19 cellular contexts compared by ENCODE assay signal in genomic region chr9:37520641-37521040, GRCh38. TPM values are rescaled to one million over a fixed set of nuclear protein-coding genes. Genes with fewer than 3 reads are reported as not detected.
DNase-seq lines count a peak whose midpoint lies in the region; ATAC-seq and TF ChIP-seq lines count a peak whose summit lies in the region.
"Had no signal": no experiment of that assay in that cellular context is flagged by ENCODE, and none has a peak within 500 bp of the region (broad histone marks: within the 10 kb centered on the region; RNA-seq: fewer than 3 reads in every experiment).

No MANE protein-coding gene starts in this region.

- H3K27me3 ChIP-seq in H9 (ENCODE audit: insufficient read depth, low read length) (no peaks in the 10 kb centered on the region), adipocyte (replicated peaks; ENCODE audit: control insufficient read depth, insufficient read depth, low read length) (no peaks in the 10 kb centered on the region), mesenchymal stem cell (ENCODE audit: control insufficient read depth in 1 of 2, insufficient read depth in 1 of 2, low read length in 2 of 2) (no peaks in the 10 kb centered on the region)

- H3K23ac ChIP-seq in H9 (ENCODE audit: insufficient read length, low read depth, low read length): no peak overlapping the region
- H3K23ac ChIP-seq in mesenchymal stem cell (ENCODE audit: low read length in 2 of 2): no peak overlapping the region

- H2BK12ac ChIP-seq in H9 (ENCODE audit: insufficient read length, low read depth, low read length) (no peak overlapping the region), mesenchymal stem cell (ENCODE audit: low read length in 2 of 2) (no peak overlapping the region)

- H3K79me1 ChIP-seq in H9 (ENCODE audit: insufficient read depth, low read depth, low read length, poor library complexity, severe bottlenecking): no peaks in the 10 kb centered on the region
- no peaks in the 10 kb centered on the region for H3K79me1 ChIP-seq in mesenchymal stem cell (replicated peaks; ENCODE audit: low read length, poor library complexity, severe bottlenecking)

- no peaks in the 10 kb centered on the region for H3K23me2 ChIP-seq in H9 (ENCODE audit: insufficient read length, low read depth, low read length, poor library complexity, severe bottlenecking)

- H3K27ac ChIP-seq in H9 (ENCODE audit: insufficient read length, low read depth, low read length) (no peak overlapping the region), mesenchymal stem cell (ENCODE audit: low read length, poor library complexity, severe bottlenecking) (no peak overlapping the region)
- H3K27ac ChIP-seq: HL-60, PC-9 had no signal

- H4K91ac ChIP-seq in H9 (ENCODE audit: insufficient read length, low read depth, low read length) (no peak overlapping the region), mesenchymal stem cell (ENCODE audit: low read length) (no peak overlapping the region)

- H3K9ac ChIP-seq in H9 (ENCODE audit: extremely low read depth, insufficient read length, low read length) (no peak overlapping the region), adipocyte (ENCODE audit: low read length) (no peak overlapping the region), mesenchymal stem cell (ENCODE audit: low read length) (no peak overlapping the region)

- H3K9me3 ChIP-seq in H9 (ENCODE audit: control insufficient read depth, low read depth, low read length) (no peaks in the 10 kb centered on the region), adipocyte (ENCODE audit: control insufficient read depth, low read length) (no peaks in the 10 kb centered on the region), mesenchymal stem cell (ENCODE audit: control insufficient read depth, low read length) (no peaks in the 10 kb centered on the region)
- H3K9me3 ChIP-seq: HAP-1 had no signal

- H4K8ac ChIP-seq in H9 (replicated peaks; ENCODE audit: insufficient read length, low read depth, low read length): no peak overlapping the region
- H4K8ac ChIP-seq in mesenchymal stem cell (ENCODE audit: low read length): no peak overlapping the region

- no peak overlapping the region for H2BK120ac ChIP-seq in H9 (ENCODE audit: low read depth, low read length, poor library complexity, severe bottlenecking)
- no peak overlapping the region for H2BK120ac ChIP-seq in mesenchymal stem cell (ENCODE audit: low read depth, low read length)

- no peaks in the 10 kb centered on the region for H3K79me2 ChIP-seq in H9 (ENCODE audit: insufficient read depth, low read length)

- H3K4me2 ChIP-seq in H9 (ENCODE audit: insufficient read depth, insufficient read length, low read length): no peak overlapping the region
- peak overlapping the region; percentile 12 for H3K4me2 ChIP-seq in mesenchymal stem cell (ENCODE audit: low read length, poor library complexity, severe bottlenecking)
- H3K4me2 ChIP-seq: PC-9 had no signal

- no peak overlapping the region for H2BK20ac ChIP-seq in H9 (ENCODE audit: low read depth, low read length, poor library complexity, severe bottlenecking)

- no peaks in the 10 kb centered on the region for H3K4me1 ChIP-seq in H9 (ENCODE audit: insufficient read depth, low read length)
- no peaks in the 10 kb centered on the region for H3K4me1 ChIP-seq in adipocyte (ENCODE audit: control insufficient read depth, insufficient read depth, low read length)
- H3K4me1 ChIP-seq in mesenchymal stem cell (ENCODE audit: control insufficient read depth, insufficient read depth, low read depth, low read length): no peaks in the 10 kb centered on the region
- H3K4me1 ChIP-seq: HAP-1 had no signal

- WGBS in H9 (ENCODE audit: extremely low coverage, insufficient read length, low lambda C conversion rate): no CpG with 5 or more reads among the region's 3 CpGs
- WGBS in mesenchymal stem cell: 95% methylated on average over 3 of the region's 3 CpGs

- ATAC-seq in natural killer cell treated with Interleukin-12 subunit alpha and Interleukin-12 subunit beta and Interleukin-15 and Interleukin-18, amount 100 ng/mL, for 72 hours: no peak

- no peak overlapping the region for H3T11ph ChIP-seq in H9 (ENCODE audit: low read length)

- peaks cover 60% of the 10 kb centered on the region for H3K36me3 ChIP-seq in adipocyte (ENCODE audit: control insufficient read depth, insufficient read depth, low read length, severe bottlenecking)
- peaks cover 59 to 86% of the 10 kb centered on the region in 2 experiments for H3K36me3 ChIP-seq in mesenchymal stem cell (ENCODE audit: control insufficient read depth in 1 of 2, insufficient read depth in 2 of 2, low read depth in 1 of 2, low read length in 2 of 2)

- no peak overlapping the region for H2BK5ac ChIP-seq in H9 (ENCODE audit: insufficient read length, low read length)
- no peak overlapping the region for H2BK5ac ChIP-seq in mesenchymal stem cell (ENCODE audit: low read depth, low read length, poor library complexity, severe bottlenecking)

- peak; percentile 32; the same call in 1 of the 3 replicates for TF ChIP-seq CTCF in H9 (conservative IDR thresholded peaks at IDR 0.05)
- TF ChIP-seq CTCF in type B pancreatic cell (conservative IDR thresholded peaks at IDR 0.05): peak; percentile 57

- DNase-seq in H9 (no peak), adipocyte (ENCODE audit: low read depth) (peak; percentile 7), mesenchymal stem cell (no peak), type B pancreatic cell (ENCODE audit: extremely low spot score, unreplicated experiment) (no peak), GM19238 (ENCODE audit: insufficient read length, low spot score) (no peak)
- no peak for DNase-seq in activated CD4-positive, alpha-beta T cell treated with anti-CD3 and anti-CD28 coated beads for 1 hour
- DNase-seq in natural killer cell treated with Interleukin-12 subunit alpha and Interleukin-12 subunit beta and Interleukin-15 and Interleukin-18, amount 100 ng/mL, for 72 hours (ENCODE audit: low spot score): no peak
- DNase-seq: AML-193, COR-L47, DMS 273 treated with DMSO at 0.1 percent for 48 hours, DND-41, NCI-H1417 treated with DMSO at 0.1 percent for 48 hours, NCI-H187 treated with DMSO at 0.1 percent for 48 hours, NCI-H226, NCI-H524, PC-9 had no signal

- H3K18ac ChIP-seq in H9 (ENCODE audit: insufficient read length, low read depth, low read length): no peak overlapping the region
- no peak overlapping the region for H3K18ac ChIP-seq in mesenchymal stem cell (ENCODE audit: low read depth in 1 of 2, low read length in 2 of 2)

- no peaks in the 10 kb centered on the region for H3K27me3 Mint-ChIP-seq in H9 (ENCODE audit: low read depth)
- no peaks in the 10 kb centered on the region for H3K27me3 Mint-ChIP-seq in type B pancreatic cell
- peaks cover 0 to 2% of the 10 kb centered on the region in 2 donors for H3K27me3 Mint-ChIP-seq in natural killer cell treated with Interleukin-12 subunit alpha and Interleukin-12 subunit beta and Interleukin-15 and Interleukin-18, amount 100 ng/mL, for 72 hours

- H3K4me3 Mint-ChIP-seq in H9 (no peak overlapping the region), type B pancreatic cell (no peak overlapping the region)
- H3K4me3 Mint-ChIP-seq in natural killer cell treated with Interleukin-12 subunit alpha and Interleukin-12 subunit beta and Interleukin-15 and Interleukin-18, amount 100 ng/mL, for 72 hours: no peak overlapping the region
- H3K4me3 Mint-ChIP-seq: CD14-positive monocyte had no signal

- H3K27ac Mint-ChIP-seq in H9 (peak overlapping the region in 1 of 3 experiments; percentile 9; a peak in 1 of 7 replicates), type B pancreatic cell (no peak overlapping the region)
- no peak overlapping the region for H3K27ac Mint-ChIP-seq in natural killer cell treated with Interleukin-12 subunit alpha and Interleukin-12 subunit beta and Interleukin-15 and Interleukin-18, amount 100 ng/mL, for 72 hours

- H4K5ac ChIP-seq in H9 (ENCODE audit: insufficient read length, low read depth, low read length): no peak overlapping the region

- H2AFZ ChIP-seq in H9 (ENCODE audit: low read length): no peak overlapping the region
- no peak overlapping the region for H2AFZ ChIP-seq in mesenchymal stem cell (ENCODE audit: low read depth, low read length)
- H2AFZ ChIP-seq: PC-9 had no signal

- H3K4me3 ChIP-seq in adipocyte (ENCODE audit: low read length): no peak overlapping the region
- H3K4me3 ChIP-seq in mesenchymal stem cell (ENCODE audit: insufficient read depth in 1 of 2, low read depth in 1 of 2, low read length in 2 of 2): no peak overlapping the region
- H3K4me3 ChIP-seq: HAP-1, PC-9 had no signal

- H3K56ac ChIP-seq in H9 (ENCODE audit: insufficient read length, low read depth, low read length): no peak overlapping the region

- H3K4ac ChIP-seq in H9 (ENCODE audit: low read depth, low read length) (no peak overlapping the region), mesenchymal stem cell (ENCODE audit: low read depth in 1 of 2, low read length in 2 of 2) (no peak overlapping the region)

- peaks cover 10 to 56% (median 52%) of the 10 kb centered on the region in 3 experiments for H3K36me3 Mint-ChIP-seq in H9 (ENCODE audit: insufficient read depth in 1 of 3, low read depth in 3 of 3)
- peaks cover 20% of the 10 kb centered on the region for H3K36me3 Mint-ChIP-seq in type B pancreatic cell
- peaks cover 5% of the 10 kb centered on the region for H3K36me3 Mint-ChIP-seq in natural killer cell treated with Interleukin-12 subunit alpha and Interleukin-12 subunit beta and Interleukin-15 and Interleukin-18, amount 100 ng/mL, for 72 hours

- H3K4me1 Mint-ChIP-seq in H9 (0 out of 4 replicates have a peak, but pooled peaks cover 0 to 2% of the 10 kb centered on the region in 2 experiments), type B pancreatic cell (ENCODE audit: unreplicated experiment) (no peaks in the 10 kb centered on the region)
- H3K4me1 Mint-ChIP-seq in natural killer cell treated with Interleukin-12 subunit alpha and Interleukin-12 subunit beta and Interleukin-15 and Interleukin-18, amount 100 ng/mL, for 72 hours (ENCODE audit: low read depth in 2 of 2): no peaks in the 10 kb centered on the region
- H3K4me1 Mint-ChIP-seq: CD14-positive monocyte had no signal

- H2BK15ac ChIP-seq in H9 (ENCODE audit: low read depth, low read length): no peak overlapping the region
- H2BK15ac ChIP-seq in mesenchymal stem cell (ENCODE audit: low read depth, poor library complexity, severe bottlenecking): no peak overlapping the region

- H3K14ac ChIP-seq in H9 (ENCODE audit: insufficient read depth, low read length) (no peak overlapping the region), mesenchymal stem cell (ENCODE audit: low read length in 2 of 2) (no peak overlapping the region)

- H3K9me3 Mint-ChIP-seq in H9 (no peaks in the 10 kb centered on the region), type B pancreatic cell (no peaks in the 10 kb centered on the region)
- no peaks in the 10 kb centered on the region for H3K9me3 Mint-ChIP-seq in natural killer cell treated with Interleukin-12 subunit alpha and Interleukin-12 subunit beta and Interleukin-15 and Interleukin-18, amount 100 ng/mL, for 72 hours

- H2AK5ac ChIP-seq in H9 (ENCODE audit: insufficient read length, low read length) (no peak overlapping the region), mesenchymal stem cell (ENCODE audit: low read length, severe bottlenecking) (no peak overlapping the region)

- no peaks in the 10 kb centered on the region for H4K20me1 ChIP-seq in H9 (ENCODE audit: control insufficient read depth, insufficient read depth, insufficient read length)

RNA-seq across cellular contexts. Expression of gene POLR1E, which starts 34.9 kb away (rescaled TPM):
- total RNA-seq in H9 (2021): 45.6 and 45.8 TPM in 2 replicates
- polyA plus RNA-seq in mesenchymal stem cell (2013, experiment 1 of 2): 11.0 TPM
- 10.2 TPM for polyA plus RNA-seq in mesenchymal stem cell (2013, experiment 2 of 2)
- total RNA-seq in type B pancreatic cell (ENCODE audit: low replicate concordance): 16.3 and 26.9 TPM in 2 replicates
- 10 to 100 TPM; 37.0 to 70.2 TPM for total RNA-seq in natural killer cell treated with Interleukin-12 subunit alpha and Interleukin-12 subunit beta and Interleukin-15 and Interleukin-18, amount 100 ng/mL, for 72 hours

RNA-seq across cellular contexts. Expression of gene ZBTB5, which starts 55.4 kb away (rescaled TPM):
- total RNA-seq in H9 (2021): 9.1 and 9.9 TPM in 2 replicates
- polyA plus RNA-seq in mesenchymal stem cell (2013, experiment 1 of 2): 6.0 TPM
- 5.9 TPM for polyA plus RNA-seq in mesenchymal stem cell (2013, experiment 2 of 2)
- total RNA-seq in type B pancreatic cell (ENCODE audit: low replicate concordance): 22.6 and 25.9 TPM in 2 replicates
- total RNA-seq in natural killer cell treated with Interleukin-12 subunit alpha and Interleukin-12 subunit beta and Interleukin-15 and Interleukin-18, amount 100 ng/mL, for 72 hours: 1 to 10 TPM; 8.5 TPM

RNA-seq across cellular contexts. Expression of gene FBXO10, which starts 55.5 kb away (rescaled TPM):
- 16.2 and 16.8 TPM in 2 replicates for total RNA-seq in H9 (2021)
- polyA plus RNA-seq in mesenchymal stem cell (2013, experiment 1 of 2): 11.3 TPM
- 11.2 TPM for polyA plus RNA-seq in mesenchymal stem cell (2013, experiment 2 of 2)
- 10.5 and 18.5 TPM in 2 replicates for total RNA-seq in type B pancreatic cell (ENCODE audit: low replicate concordance)
- 1 to 10 TPM; 4.3 to 8.7 TPM for total RNA-seq in natural killer cell treated with Interleukin-12 subunit alpha and Interleukin-12 subunit beta and Interleukin-15 and Interleukin-18, amount 100 ng/mL, for 72 hours
